ENCODE assay signal across 25 cellular contexts in the genomic region with DNA sequence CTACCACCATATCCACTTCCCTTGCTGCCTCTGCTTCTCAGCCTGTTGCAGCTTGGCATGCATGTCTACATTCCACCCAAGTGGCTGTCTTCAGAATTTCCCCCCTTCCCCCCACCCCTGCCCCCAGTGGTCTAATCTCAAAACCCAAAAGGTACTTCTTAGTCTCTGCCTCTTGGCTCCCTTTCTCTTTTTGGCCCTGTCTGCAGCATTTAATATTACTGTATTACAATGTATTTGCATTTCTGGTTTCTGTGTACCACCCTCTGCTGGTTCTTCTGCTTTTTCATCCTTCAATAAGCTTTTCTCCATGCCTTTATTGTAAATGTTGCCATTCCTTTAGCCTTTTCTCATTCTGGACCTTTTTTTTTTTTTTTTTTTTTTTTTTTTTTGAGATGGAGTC. TPM values are rescaled to one million over a fixed set of nuclear protein-coding genes. Genes with fewer than 3 reads are reported as not detected.
DNase-seq lines count a peak whose midpoint lies in the region; ATAC-seq and TF ChIP-seq lines count a peak whose summit lies in the region.
"Had no signal": no experiment of that assay in that cellular context is flagged by ENCODE, and none has a peak within 500 bp of the region (broad histone marks: within the 10 kb centered on the region; RNA-seq: fewer than 3 reads in every experiment).

No MANE protein-coding gene starts in this region.

- no peak for TF ChIP-seq CTCF in GM10248 (IDR thresholded peaks at IDR 0.05; ENCODE audit: control extremely low read depth, extremely low read depth, low read depth, missing control alignments)
- no peak for TF ChIP-seq CTCF in Peyer's patch (IDR thresholded peaks at IDR 0.05)

- H3K36me3 Mint-ChIP-seq in stimulated activated memory B cell treated with anti-CD40 and anti-IgM and Interleukin-4, amounts not matched to agents 10 μg/mL and 1 μg/mL and 100 μg/mL, for 72 hours = peaks cover 94% of the 10 kb centered on the region

- H3K9me3 Mint-ChIP-seq in stimulated activated memory B cell treated with anti-CD40 and anti-IgM and Interleukin-4, amounts not matched to agents 10 μg/mL and 1 μg/mL and 100 μg/mL, for 72 hours = peaks cover 12% of the 10 kb centered on the region
- H3K9me3 Mint-ChIP-seq: stimulated activated naive CD8-positive, alpha-beta T cell treated with anti-CD3 and anti-CD28 coated beads, Interleukin-15, amount 100 ng/mL, for 72 hours had no signal

- H3K9me3 ChIP-seq in Peyer's patch (no peaks in the 10 kb centered on the region), right cardiac atrium (ENCODE audit: control insufficient read depth, low read length) (no peaks in the 10 kb centered on the region)
- H3K9me3 ChIP-seq: left lung, vagina had no signal

- no peak for TF ChIP-seq POLR2A in Peyer's patch (IDR thresholded peaks at IDR 0.05)

- CTCF ChIA-PET in GM10248 (lab: Yijun Ruan, JAX) = interaction anchor here (1.9 to 8.8 kb wide), 6 partner anchors 12 to 146 kb away, joined by 4 to 144 read pairs (median 72); no protein-coding TSS in a partner anchor

- H3K36me3 ChIP-seq in Peyer's patch = peaks cover 0 to 22% (median 0%) of the 10 kb centered on the region in 3 donors

- H3K27me3 ChIP-seq in Peyer's patch (no peaks in the 10 kb centered on the region), right cardiac atrium (ENCODE audit: control insufficient read depth, insufficient read depth) (no peaks in the 10 kb centered on the region)
- H3K27me3 ChIP-seq: dorsolateral prefrontal cortex, left lung, vagina had no signal

- ATAC-seq in right cardiac atrium (no peak), GM21737 (IDR thresholded peaks at IDR 0.05; ENCODE audit: unreplicated experiment) (no peak)
- peak; percentile 86 for ATAC-seq in stimulated activated memory B cell treated with anti-CD40 and anti-IgM and Interleukin-4, amounts not matched to agents 10 μg/mL and 1 μg/mL and 100 μg/mL, for 72 hours
- ATAC-seq: activated naive CD8-positive, alpha-beta T cell treated with anti-CD3 and anti-CD28 coated beads, Interleukin-2, amount 50 U/mL, for 24 hours; left lung; sciatic nerve; stimulated activated naive CD8-positive, alpha-beta T cell treated with anti-CD3 and anti-CD28 coated beads, Interleukin-15, amount 100 ng/mL, for 72 hours had no signal

- intact Hi-C loops in right cardiac atrium (cut with DNase I) = loop anchor here in 1 of 4 donors (10.0 kb wide), 1 partner anchor 48 kb away; no protein-coding TSS in a partner anchor

- peak overlapping the region; percentile 76 for H3K27ac Mint-ChIP-seq in stimulated activated memory B cell treated with anti-CD40 and anti-IgM and Interleukin-4, amounts not matched to agents 10 μg/mL and 1 μg/mL and 100 μg/mL, for 72 hours
- H3K27ac Mint-ChIP-seq: activated naive CD8-positive, alpha-beta T cell treated with anti-CD3 and anti-CD28 coated beads, Interleukin-2, amount 50 U/mL, for 24 hours had no signal

- H3K27ac ChIP-seq in Peyer's patch (peak overlapping the region in 3 of 4 donors; percentile 18 to 68 (median 39)), right cardiac atrium (ENCODE audit: low read length) (peak overlapping the region; percentile 68)

- H3K4me3 Mint-ChIP-seq in stimulated activated memory B cell treated with anti-CD40 and anti-IgM and Interleukin-4, amounts not matched to agents 10 μg/mL and 1 μg/mL and 100 μg/mL, for 72 hours = no peak overlapping the region
- H3K4me3 Mint-ChIP-seq: activated naive CD8-positive, alpha-beta T cell treated with anti-CD3 and anti-CD28 coated beads, Interleukin-2, amount 50 U/mL, for 24 hours; CD4-positive, CD25-positive, alpha-beta regulatory T cell; stimulated activated naive CD8-positive, alpha-beta T cell treated with anti-CD3 and anti-CD28 coated beads, Interleukin-15, amount 100 ng/mL, for 72 hours had no signal

- DNase-seq in GM10248 (ENCODE audit: extremely low spot score) (peak; percentile 23), Peyer's patch (no peak), right cardiac atrium (no peak), SKM-1 (lab: John Stamatoyannopoulos, UW; ENCODE audit: unreplicated experiment) (no peak), hepatic stellate cell (ENCODE audit: low spot score) (no peak), NCI-H1694 treated with DMSO at 0.1 percent for 48 hours (lab: John Stamatoyannopoulos, UW) (no peak)
- DNase-seq: activated CD4-positive, alpha-beta T cell treated with anti-CD3 and anti-CD28 coated beads for 48 hours; activated effector memory CD4-positive, alpha-beta T cell treated with Interleukin-2 at 50 U/mL for 16 hours; activated naive CD8-positive, alpha-beta T cell treated with anti-CD3 and anti-CD28 coated beads, Interleukin-2, amount 50 U/mL, for 24 hours; CD4-positive, CD25-positive, alpha-beta regulatory T cell; DMS 273 treated with DMSO at 0.1 percent for 48 hours; dorsolateral prefrontal cortex; GOT3; left lung; NCI-H1092; NCI-H2081; NCI-H446 treated with DMSO at 0.1 percent for 48 hours; nucleus accumbens; RPMI8226; stimulated activated naive CD8-positive, alpha-beta T cell treated with anti-CD3 and anti-CD28 coated beads, Interleukin-15, amount 100 ng/mL, for 72 hours; SW 1271 had no signal

- H3K4me1 ChIP-seq in Peyer's patch = peaks cover 0 to 16% (median 0%) of the 10 kb centered on the region in 4 donors
- peaks cover 6% of the 10 kb centered on the region for H3K4me1 ChIP-seq in right cardiac atrium (ENCODE audit: control insufficient read depth, insufficient read depth, low read length)

- no peaks in the 10 kb centered on the region for H3K27me3 Mint-ChIP-seq in stimulated activated memory B cell treated with anti-CD40 and anti-IgM and Interleukin-4, amounts not matched to agents 10 μg/mL and 1 μg/mL and 100 μg/mL, for 72 hours
- H3K27me3 Mint-ChIP-seq: activated naive CD8-positive, alpha-beta T cell treated with anti-CD3 and anti-CD28 coated beads, Interleukin-2, amount 50 U/mL, for 24 hours; CD4-positive, CD25-positive, alpha-beta regulatory T cell; stimulated activated naive CD8-positive, alpha-beta T cell treated with anti-CD3 and anti-CD28 coated beads, Interleukin-15, amount 100 ng/mL, for 72 hours had no signal

- no peak overlapping the region for H3K4me3 ChIP-seq in Peyer's patch
- no peak overlapping the region for H3K4me3 ChIP-seq in right cardiac atrium (ENCODE audit: low read length)
- H3K4me3 ChIP-seq: dorsolateral prefrontal cortex, left lung, vagina had no signal

- peaks cover 77% of the 10 kb centered on the region for H3K4me1 Mint-ChIP-seq in stimulated activated memory B cell treated with anti-CD40 and anti-IgM and Interleukin-4, amounts not matched to agents 10 μg/mL and 1 μg/mL and 100 μg/mL, for 72 hours

- POLR2A ChIA-PET in GM10248 (lab: Yijun Ruan, JAX) = interaction anchor here (0.7 to 1.2 kb wide), 2 partner anchors 18 to 26 kb away, joined by 3 read pairs; no protein-coding TSS in a partner anchor

RNA-seq across cellular contexts. Expression of gene RPRD1B, which starts 43.0 kb away (rescaled TPM):
- 10 to 100 TPM; 44.5 to 55.4 (median 52.4) TPM for total RNA-seq in Peyer's patch
- total RNA-seq in right cardiac atrium = 10 to 100 TPM; 66.9 to 88.5 (median 69.1) TPM
- 18.5 TPM for polyA plus RNA-seq in right cardiac atrium

RNA-seq across cellular contexts. Expression of gene TTI1, which starts 43.3 kb away (rescaled TPM):
- 10 to 100 TPM in 3 of 4 donors, 1 to 10 TPM in 1; 9.3 to 34.7 (median 14.8) TPM for total RNA-seq in Peyer's patch
- total RNA-seq in right cardiac atrium = 10 to 100 TPM; 13.1 to 15.4 (median 14.0) TPM
- polyA plus RNA-seq in right cardiac atrium = 11.4 TPM
